8 cellular contexts compared by ENCODE assay signal in genomic region chr12:67069451-67070306, GRCh38.
DNase-seq lines count a peak whose midpoint lies in the region; ATAC-seq and TF ChIP-seq lines count a peak whose summit lies in the region.

No MANE protein-coding gene starts in this region.

- peak; percentile 68 for ATAC-seq in HG02870 (IDR thresholded peaks at IDR 0.05; ENCODE audit: unreplicated experiment)
- ATAC-seq in omental fat pad (ENCODE audit: low FRiP score), result peak; percentile 67
- no peak for ATAC-seq in GM18520 (IDR thresholded peaks at IDR 0.05; ENCODE audit: unreplicated experiment)

- peak; percentile 9 to 40 for DNase-seq in NCI-H524 (lab: John Stamatoyannopoulos, UW)
- DNase-seq in NCI-H524 treated with DMSO at 0.1 percent for 48 hours (lab: John Stamatoyannopoulos, UW), result no peak
- DNase-seq in NCI-H2227 treated with DMSO at 0.1 percent for 48 hours (lab: John Stamatoyannopoulos, UW), result peak; percentile 14
- peak; percentile 9 for DNase-seq in activated T-cell treated with anti-CD3 and anti-CD28 coated beads for 4 hours
- DNase-seq in foreskin fibroblast, result peak in 1 of 2 donors; percentile 52
- DNase-seq in omental fat pad (ENCODE audit: low spot score), result no peak

- H3K4me3 ChIP-seq in foreskin fibroblast (ENCODE audit: low read depth in 1 of 2, low read length in 2 of 2), result peak overlapping the region; percentile 38 to 45

- no peak for TF ChIP-seq CTCF in foreskin fibroblast (IDR thresholded peaks at IDR 0.05; ENCODE audit: low read depth, low read length)
- TF ChIP-seq CTCF in omental fat pad (IDR thresholded peaks at IDR 0.05), result no peak

Comparison
In these comparisons a context has a peak if more than half of its experiments do, and no peak if none do; other contexts are left out.
1. DNase-seq: peak in NCI-H524 (2 of 2), NCI-H2227 treated with DMSO at 0.1 percent for 48 hours (single experiment) and activated T-cell treated with anti-CD3 and anti-CD28 coated beads for 4 hours (single experiment); none in NCI-H524 treated with DMSO at 0.1 percent for 48 hours (single experiment) and omental fat pad (single experiment).